In genomic region chr16:715448-716249, GRCh38 we compare ENCODE assay signal across 8 cellular contexts. TPM values are rescaled to one million over a fixed set of nuclear protein-coding genes. Genes with fewer than 3 reads are reported as not detected.
DNase-seq lines count a peak whose midpoint lies in the region; ATAC-seq and TF ChIP-seq lines count a peak whose summit lies in the region.

No MANE protein-coding gene starts in this region.

- DNase-seq in CD4-positive, alpha-beta memory T cell, result no peak
- DNase-seq in Panc1 (ENCODE audit: low read depth, low spot score), result no peak
- no peak for DNase-seq in neural crest cell (ENCODE audit: low read depth, low spot score)
- DNase-seq in ecto neural progenitor cell (ENCODE audit: low spot score), result no peak
- no peak for DNase-seq in mesenteric fat pad (ENCODE audit: low spot score)
- no peak for DNase-seq in GDM1 (lab: John Stamatoyannopoulos, UW)

- H3K27ac ChIP-seq in CD4-positive, alpha-beta memory T cell (ENCODE audit: low read depth, low read length), result no peak overlapping the region
- peak overlapping the region; percentile 88 for H3K27ac ChIP-seq in Panc1 (ENCODE audit: low read length)

- peaks cover 29% of the 10 kb centered on the region for H3K4me1 ChIP-seq in CD4-positive, alpha-beta memory T cell (ENCODE audit: insufficient read depth, low read length)
- H3K4me1 ChIP-seq in Panc1 (ENCODE audit: control insufficient read depth, insufficient read depth, low read length) (peaks cover 59% of the 10 kb centered on the region), endocrine pancreas (ENCODE audit: control insufficient read depth, insufficient read depth, low read length) (no peaks in the 10 kb centered on the region)

- intact Hi-C loops in CD4-positive, alpha-beta memory T cell (cut with micrococcal nuclease), result no loop called here
- intact Hi-C loops in Panc1 (cut with micrococcal nuclease; ENCODE audit: unreplicated experiment), result no loop called here

- H3K9ac ChIP-seq in endocrine pancreas (ENCODE audit: control insufficient read depth, insufficient read depth, low read length), result peak overlapping the region; percentile 52

- peak overlapping the region in 2 of 7 donors; percentile 35 to 44 for H3K27ac Mint-ChIP-seq in CD4-positive, alpha-beta memory T cell
- peak overlapping the region; percentile 96 for H3K27ac Mint-ChIP-seq in neural crest cell (ENCODE audit: unreplicated experiment)

- CTCF ChIA-PET in CD4-positive, alpha-beta memory T cell (lab: Charles Lee; ENCODE audit: partially characterized antibody), result interaction anchor here (0.8 to 2.0 kb wide), 10 partner anchors 8 to 71 kb away, joined by 3 to 7 read pairs (median 4); partner anchors contain the start of gene CIAO3
- CTCF ChIA-PET in Panc1 (lab: Charles Lee), result interaction anchor here (0.6 to 1.1 kb wide), 3 partner anchors 69 to 1252 kb away, joined by 3 to 4 read pairs (median 3); no protein-coding TSS in a partner anchor

- in situ Hi-C loops in Panc1 (cut with HindIII; ENCODE audit: low pct_unique_long_range_greater_than_20kb, low sequenced_read_pairs), result no loop called here

- POLR2A ChIA-PET in CD4-positive, alpha-beta memory T cell (lab: Charles Lee; ENCODE audit: partially characterized antibody), result interaction anchor here (0.9 to 9.0 kb wide), 10 partner anchors 9 to 79 kb away, joined by 3 to 71 read pairs (median 4); partner anchors contain the start of genes ANTKMT, CCDC78, CIAO3 and HAGHL
- POLR2A ChIA-PET in Panc1 (lab: Charles Lee), result interaction anchor here (0.6 kb wide), 2 partner anchors 327 to 336 kb away, joined by 3 to 4 read pairs; no protein-coding TSS in a partner anchor

- H3K9me3 Mint-ChIP-seq in CD4-positive, alpha-beta memory T cell, result no peaks in the 10 kb centered on the region
- no peaks in the 10 kb centered on the region for H3K9me3 Mint-ChIP-seq in neural crest cell

- TF ChIP-seq CTCF in Panc1 (IDR thresholded peaks at IDR 0.05) (peak; percentile 83), neural crest cell (conservative IDR thresholded peaks at IDR 0.05) (peak; percentile 14)

- H3K4me3 ChIP-seq in CD4-positive, alpha-beta memory T cell (ENCODE audit: low read length in 2 of 2), result peak overlapping the region in 1 of 2 donors; percentile 43
- H3K4me3 ChIP-seq in Panc1 (ENCODE audit: low read depth in 2 of 2, low read length in 2 of 2) (peak overlapping the region; percentile 65 to 80), endocrine pancreas (ENCODE audit: control insufficient read depth, insufficient read depth, low read length) (no peak overlapping the region)

- H3K4me3 Mint-ChIP-seq in CD4-positive, alpha-beta memory T cell, result peak overlapping the region; percentile 39 to 73 (median 56)
- peak overlapping the region; percentile 95 for H3K4me3 Mint-ChIP-seq in neural crest cell

- H3K36me3 ChIP-seq in CD4-positive, alpha-beta memory T cell (ENCODE audit: insufficient read depth, low read length), result no peaks in the 10 kb centered on the region
- H3K36me3 ChIP-seq in Panc1 (ENCODE audit: control insufficient read depth, insufficient read depth, low read length) (no peaks in the 10 kb centered on the region; the same call in 1 of the 2 replicates), endocrine pancreas (ENCODE audit: control insufficient read depth, insufficient read depth, low read length) (no peaks in the 10 kb centered on the region)

- no peaks in the 10 kb centered on the region for H3K36me3 Mint-ChIP-seq in CD4-positive, alpha-beta memory T cell
- no peaks in the 10 kb centered on the region for H3K36me3 Mint-ChIP-seq in neural crest cell (ENCODE audit: low read depth)

- peaks cover 3 to 30% (median 14%) of the 10 kb centered on the region in 4 donors for H3K4me1 Mint-ChIP-seq in CD4-positive, alpha-beta memory T cell
- peaks cover 32% of the 10 kb centered on the region for H3K4me1 Mint-ChIP-seq in neural crest cell

- no TSS peak for BruUV-seq in Panc1 (replicated peaks; lab: Mats Ljungman, UMichigan)

- peaks cover 0 to 4% of the 10 kb centered on the region in 2 donors for H3K27me3 Mint-ChIP-seq in CD4-positive, alpha-beta memory T cell
- H3K27me3 Mint-ChIP-seq in neural crest cell (ENCODE audit: low read depth), result peaks cover 17% of the 10 kb centered on the region

- ATAC-seq in GM19324 (IDR thresholded peaks at IDR 0.05; ENCODE audit: low FRiP score, unreplicated experiment), result peak; percentile 24
- peak; percentile 1; the same call in 1 of the 2 replicates for ATAC-seq in Panc1

- H3K27me3 ChIP-seq in CD4-positive, alpha-beta memory T cell (ENCODE audit: insufficient read depth, low read length), result peaks cover 5% of the 10 kb centered on the region
- H3K27me3 ChIP-seq in Panc1 (ENCODE audit: control insufficient read depth, insufficient read depth, low read length) (no peaks in the 10 kb centered on the region), endocrine pancreas (ENCODE audit: control insufficient read depth, insufficient read depth, low read length) (no peaks in the 10 kb centered on the region)

- no peaks in the 10 kb centered on the region for H3K9me3 ChIP-seq in CD4-positive, alpha-beta memory T cell (ENCODE audit: control insufficient read depth in 1 of 2, low read length in 2 of 2)
- no peaks in the 10 kb centered on the region for H3K9me3 ChIP-seq in Panc1 (ENCODE audit: control insufficient read depth, insufficient read depth, low read depth, low read length)
- no peaks in the 10 kb centered on the region for H3K9me3 ChIP-seq in endocrine pancreas (ENCODE audit: control insufficient read depth, low read length)

RNA-seq across cellular contexts. Expression of gene METRN, which starts 0.7 kb away (rescaled TPM):
- 1 to 10 TPM; 6.9 to 7.7 TPM for total RNA-seq in CD4-positive, alpha-beta memory T cell
- polyA plus RNA-seq in CD4-positive, alpha-beta memory T cell, result 10 to 100 TPM in 1 of 2 donors, 1 to 10 TPM in 1; 8.3 to 18.8 TPM
- total RNA-seq in Panc1 (2021; ENCODE audit: unreplicated experiment), result 407 TPM
- 561 TPM for polyA plus RNA-seq in Panc1 (2012; ENCODE audit: insufficient read length)
- 210 and 224 TPM in 2 replicates for total RNA-seq in neural crest cell
- 30.3 TPM for total RNA-seq in mesenteric fat pad

RNA-seq across cellular contexts. Expression of gene ANTKMT, which starts 5.3 kb away (rescaled TPM):
- 10 to 100 TPM; 21.5 to 23.5 TPM for total RNA-seq in CD4-positive, alpha-beta memory T cell
- polyA plus RNA-seq in CD4-positive, alpha-beta memory T cell, result 10 to 100 TPM; 14.5 to 36.4 TPM
- 93.6 TPM for total RNA-seq in Panc1 (2021; ENCODE audit: unreplicated experiment)
- 75.7 TPM for polyA plus RNA-seq in Panc1 (2012; ENCODE audit: insufficient read length)
- 51.1 and 52.7 TPM in 2 replicates for total RNA-seq in neural crest cell
- 30.9 TPM for total RNA-seq in mesenteric fat pad

RNA-seq across cellular contexts. Expression of gene FBXL16, which starts 10.0 kb away (rescaled TPM):
- total RNA-seq in CD4-positive, alpha-beta memory T cell, result 10 to 100 TPM; 58.4 to 59.5 TPM
- 10 to 100 TPM in 1 of 2 donors, 1 to 10 TPM in 1; 9.3 to 38.6 TPM for polyA plus RNA-seq in CD4-positive, alpha-beta memory T cell
- total RNA-seq in Panc1 (2021; ENCODE audit: unreplicated experiment) (28.0 TPM), neural crest cell (2.5 and 3.0 TPM in 2 replicates), mesenteric fat pad (not detected)
- polyA plus RNA-seq in Panc1 (2012; ENCODE audit: insufficient read length), result 46.0 TPM

RNA-seq across cellular contexts. Expression of gene CCDC78, which starts 10.6 kb away (rescaled TPM):
- total RNA-seq in CD4-positive, alpha-beta memory T cell, result 1 to 10 TPM; 4.5 to 5.1 TPM
- polyA plus RNA-seq in CD4-positive, alpha-beta memory T cell, result not detected
- 18.2 TPM for total RNA-seq in Panc1 (2021; ENCODE audit: unreplicated experiment)
- polyA plus RNA-seq in Panc1 (2012; ENCODE audit: insufficient read length), result 23.6 TPM
- total RNA-seq in neural crest cell, result 7.0 and 7.2 TPM in 2 replicates
- 1.0 TPM for total RNA-seq in mesenteric fat pad

RNA-seq across cellular contexts. Expression of gene HAGHL, which starts 11.3 kb away (rescaled TPM):
- total RNA-seq in CD4-positive, alpha-beta memory T cell, result 10 to 100 TPM; 17.2 to 24.4 TPM
- 1 to 10 TPM; 2.2 to 4.0 TPM for polyA plus RNA-seq in CD4-positive, alpha-beta memory T cell
- total RNA-seq in Panc1 (2021; ENCODE audit: unreplicated experiment) (41.1 TPM), neural crest cell (15.0 and 15.4 TPM in 2 replicates), mesenteric fat pad (7.4 TPM)
- polyA plus RNA-seq in Panc1 (2012; ENCODE audit: insufficient read length), result 107 TPM
